In genomic region chr2:58532641-58533040, GRCh38 we compare ENCODE assay signal across 27 cellular contexts.
DNase-seq lines count a peak whose midpoint lies in the region; ATAC-seq and TF ChIP-seq lines count a peak whose summit lies in the region.
"Had no signal": no experiment of that assay in that cellular context is flagged by ENCODE, and none has a peak within 500 bp of the region (broad histone marks: within the 10 kb centered on the region; RNA-seq: fewer than 3 reads in every experiment).

No MANE protein-coding gene starts in this region.

- H3K4me3 ChIP-seq in mammary epithelial cell (replicated peaks in 1 of 3; ENCODE audit: insufficient read depth in 1 of 3, low read depth in 2 of 3, low read length in 3 of 3) (no peak overlapping the region), breast epithelium (no peak overlapping the region)
- H3K4me3 ChIP-seq: GM12878, SJSA1 had no signal

- H3K36me3 Mint-ChIP-seq in activated CD4-positive, alpha-beta memory T cell treated with anti-CD3 and anti-CD28 coated beads, Interleukin-2, amount 10 ng/mL, durations not matched to agents 7 days and 5 days (ENCODE audit: low read depth) = no peaks in the 10 kb centered on the region
- H3K36me3 Mint-ChIP-seq: CD8-positive, alpha-beta T cell had no signal

- no peak overlapping the region for H3K4me3 Mint-ChIP-seq in activated CD4-positive, alpha-beta memory T cell treated with anti-CD3 and anti-CD28 coated beads, Interleukin-2, amount 10 ng/mL, durations not matched to agents 7 days and 5 days
- H3K4me3 Mint-ChIP-seq: CD8-positive, alpha-beta T cell; T-helper 17 cell had no signal

- H3K27me3 Mint-ChIP-seq in activated CD4-positive, alpha-beta memory T cell treated with anti-CD3 and anti-CD28 coated beads, Interleukin-2, amount 10 ng/mL, durations not matched to agents 7 days and 5 days = no peaks in the 10 kb centered on the region

- POLR2A ChIA-PET in activated CD4-positive, alpha-beta memory T cell treated with anti-CD3 and anti-CD28 coated beads, Interleukin-2, amount 10 ng/mL, durations not matched to agents 7 days and 5 days (lab: Charles Lee) = no interaction called here

- H3K27me3 ChIP-seq in mammary epithelial cell (ENCODE audit: insufficient read depth, low read length) (peaks cover 2% of the 10 kb centered on the region), breast epithelium (no peaks in the 10 kb centered on the region), foreskin keratinocyte (no peaks in the 10 kb centered on the region)
- H3K27me3 ChIP-seq: SJSA1 had no signal

- ATAC-seq in foreskin keratinocyte = peak; percentile 74
- ATAC-seq: CD8-positive, alpha-beta T cell; GM12878; Right ventricle myocardium inferior; T-helper 17 cell had no signal

- in situ Hi-C loops in mammary epithelial cell (cut with MboI; ENCODE audit: low sequenced_read_pairs in 2 of 2) = no loop called here

- no peaks in the 10 kb centered on the region for H3K9me3 Mint-ChIP-seq in activated CD4-positive, alpha-beta memory T cell treated with anti-CD3 and anti-CD28 coated beads, Interleukin-2, amount 10 ng/mL, durations not matched to agents 7 days and 5 days
- H3K9me3 Mint-ChIP-seq: CD8-positive, alpha-beta T cell had no signal

- no peak for TF ChIP-seq POLR2A in breast epithelium (IDR thresholded peaks at IDR 0.05)

- H3K9me3 ChIP-seq in mammary epithelial cell (replicated peaks; ENCODE audit: insufficient read depth, low read length) (no peaks in the 10 kb centered on the region), breast epithelium (no peaks in the 10 kb centered on the region)
- H3K9me3 ChIP-seq: SJSA1 had no signal

- no peak overlapping the region for H2AFZ ChIP-seq in mammary epithelial cell (ENCODE audit: low read depth, low read length)

- no peak overlapping the region for H3K27ac Mint-ChIP-seq in activated CD4-positive, alpha-beta memory T cell treated with anti-CD3 and anti-CD28 coated beads, Interleukin-2, amount 10 ng/mL, durations not matched to agents 7 days and 5 days
- H3K27ac Mint-ChIP-seq: CD8-positive, alpha-beta T cell; T-helper 17 cell had no signal

- no TSS peak for BruUV-seq in mammary epithelial cell (replicated peaks; lab: Mats Ljungman, UMichigan)

- no peak overlapping the region for H3K9ac ChIP-seq in mammary epithelial cell (ENCODE audit: insufficient read depth, low read length)

- CTCF ChIA-PET in mammary epithelial cell (lab: Charles Lee; ENCODE audit: low non-redundant PET) = no interaction called here
- CTCF ChIA-PET in activated CD4-positive, alpha-beta memory T cell treated with anti-CD3 and anti-CD28 coated beads, Interleukin-2, amount 10 ng/mL, durations not matched to agents 7 days and 5 days (lab: Charles Lee) = no interaction called here

- H3K79me2 ChIP-seq in mammary epithelial cell (ENCODE audit: insufficient read depth, low read length) = no peaks in the 10 kb centered on the region

- no peak for TF ChIP-seq CTCF in mammary epithelial cell (conservative IDR thresholded peaks at IDR 0.05 in 1 of 2, IDR thresholded peaks at IDR 0.05 in 1 of 2; ENCODE audit: extremely low read depth in 1 of 2, insufficient read depth in 1 of 2, low read depth in 1 of 2, low read length in 2 of 2)
- TF ChIP-seq CTCF in breast epithelium (IDR thresholded peaks at IDR 0.05) = no peak
- no peak for TF ChIP-seq CTCF in foreskin keratinocyte (conservative IDR thresholded peaks at IDR 0.05)

- dilution Hi-C loops in mammary epithelial cell (cut with HindIII; ENCODE audit: low sequenced_read_pairs) = no loop called here

- H3K4me1 ChIP-seq in mammary epithelial cell (ENCODE audit: insufficient read depth, low read length) = no peaks in the 10 kb centered on the region
- H3K4me1 ChIP-seq in breast epithelium = no peaks in the 10 kb centered on the region
- no peaks in the 10 kb centered on the region for H3K4me1 ChIP-seq in foreskin keratinocyte

- intact Hi-C loops in mammary epithelial cell (cut with micrococcal nuclease) (no loop called here), breast epithelium (cut with DNase I; ENCODE audit: low total_unique reads) (no loop called here)

- H3K27ac ChIP-seq in mammary epithelial cell (ENCODE audit: insufficient read depth, low read depth, low read length) = no peak overlapping the region
- H3K27ac ChIP-seq in breast epithelium = no peak overlapping the region
- no peak overlapping the region for H3K27ac ChIP-seq in foreskin keratinocyte
- H3K27ac ChIP-seq: SJSA1 had no signal

- 93% methylated on average over 3 of the region's 3 CpGs for WGBS in mammary epithelial cell (ENCODE audit: low coverage, missing lambda C conversion rate)

- no peaks in the 10 kb centered on the region for H3K4me1 Mint-ChIP-seq in activated CD4-positive, alpha-beta memory T cell treated with anti-CD3 and anti-CD28 coated beads, Interleukin-2, amount 10 ng/mL, durations not matched to agents 7 days and 5 days
- H3K4me1 Mint-ChIP-seq: T-helper 17 cell had no signal

- H3K36me3 ChIP-seq in mammary epithelial cell (ENCODE audit: insufficient read depth, low read length) = no peaks in the 10 kb centered on the region
- no peaks in the 10 kb centered on the region for H3K36me3 ChIP-seq in breast epithelium
- H3K36me3 ChIP-seq: SJSA1 had no signal

- no peak overlapping the region for H3K4me2 ChIP-seq in mammary epithelial cell (ENCODE audit: insufficient read depth, low read depth, low read length)

- no peaks in the 10 kb centered on the region for H4K20me1 ChIP-seq in mammary epithelial cell (ENCODE audit: insufficient read depth, low read length)

- DNase-seq in mammary epithelial cell = peak; percentile 17
- DNase-seq in breast epithelium (ENCODE audit: low spot score in 2 of 2) = no peak
- DNase-seq in NCI-H69 (lab: John Stamatoyannopoulos, UW) = peak; percentile 50
- DNase-seq in foreskin keratinocyte = peak; percentile 53 to 83
- DNase-seq in cerebellum (ENCODE audit: low spot score) = no peak
- DNase-seq in activated CD4-positive, alpha-beta memory T cell treated with anti-CD3 and anti-CD28 coated beads, Interleukin-2, amount 10 ng/mL, durations not matched to agents 7 days and 5 days = no peak
- DNase-seq in DMS153 (lab: John Stamatoyannopoulos, UW) = no peak
- DNase-seq in DMS 273 treated with DMSO at 0.1 percent for 48 hours (lab: John Stamatoyannopoulos, UW) = no peak
- DNase-seq: 8988T; AML-193; C1 segment of cervical spinal cord; Calu3; CD8-positive, alpha-beta T cell; DMS53; EL; GOT3; KG1; NCI-H1092 treated with DMSO at 0.1 percent for 48 hours; NCI-H1436 treated with DMSO at 0.1 percent for 48 hours; NCI-H2029 treated with DMSO at 0.1 percent for 48 hours; NCI-H2171 treated with DMSO at 0.1 percent for 48 hours; NCI-H524 treated with DMSO at 0.1 percent for 48 hours; SW 1271; T-helper 17 cell had no signal

Comparison
In these comparisons a context has a peak if more than half of its experiments do, and no peak if none do; other contexts are left out.
1. DNase-seq: peak in mammary epithelial cell (single experiment), NCI-H69 (single experiment) and foreskin keratinocyte (2 of 2); none in breast epithelium (0 of 2), cerebellum (single experiment), activated CD4-positive, alpha-beta memory T cell treated with anti-CD3 and anti-CD28 coated beads, Interleukin-2, amount 10 ng/mL, durations not matched to agents 7 days and 5 days (single experiment), DMS153 (single experiment) and DMS 273 treated with DMSO at 0.1 percent for 48 hours (single experiment).